In the genomic region with DNA sequence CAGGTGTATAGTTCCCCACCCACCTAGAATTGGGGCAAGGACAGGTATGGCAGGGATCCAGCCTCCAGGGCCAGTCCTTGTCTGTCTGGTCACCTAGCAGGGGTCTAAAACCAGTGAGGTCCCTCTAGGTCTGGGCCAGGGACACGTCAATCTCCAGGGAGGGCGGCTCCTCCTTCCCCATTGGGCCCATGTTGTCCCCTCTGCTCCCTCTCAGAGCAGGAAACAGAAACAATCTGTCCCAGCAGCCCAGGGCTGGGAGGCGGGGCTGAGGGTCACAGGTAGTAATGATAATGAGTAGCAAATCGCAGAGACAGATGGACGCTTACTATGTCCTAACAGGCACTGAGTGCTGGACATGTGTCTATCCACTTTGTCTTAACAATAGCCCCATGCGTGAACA, we compare ENCODE assay signal across 15 cellular contexts. TPM values are rescaled to one million over a fixed set of nuclear protein-coding genes. Genes with fewer than 3 reads are reported as not detected.
DNase-seq lines count a peak whose midpoint lies in the region; ATAC-seq and TF ChIP-seq lines count a peak whose summit lies in the region.
"Had no signal": no experiment of that assay in that cellular context is flagged by ENCODE, and none has a peak within 500 bp of the region (broad histone marks: within the 10 kb centered on the region; RNA-seq: fewer than 3 reads in every experiment).

No MANE protein-coding gene starts in this region.

- no peak for ATAC-seq in SK-N-SH treated with all-trans-retinoic acid at 6 μM for 48 hours
- ATAC-seq: activated CD8-positive, alpha-beta T cell treated with anti-CD3 and anti-CD28 coated beads for 36 hours; activated naive CD8-positive, alpha-beta T cell treated with anti-CD3 and anti-CD28 coated beads, Interleukin-2, amount 50 U/mL, for 24 hours; stimulated activated memory B cell treated with anti-CD40 and anti-IgM and Interleukin-4, amounts not matched to agents 10 μg/mL and 1 μg/mL and 100 μg/mL, for 72 hours had no signal

- no peak overlapping the region for H3K9ac ChIP-seq in SK-N-SH

- no peak overlapping the region for H3K4me3 ChIP-seq in SK-N-SH (ENCODE audit: low read depth in 2 of 2, low read length in 1 of 2)

- no TSS peak for BruUV-seq in MCF 10A (replicated peaks; lab: Mats Ljungman, UMichigan)

- H3K4me1 Mint-ChIP-seq in MCF 10A (ENCODE audit: insufficient read depth, unreplicated experiment): peaks cover 44% of the 10 kb centered on the region
- H3K4me1 Mint-ChIP-seq: activated naive CD8-positive, alpha-beta T cell treated with anti-CD3 and anti-CD28 coated beads, Interleukin-2, amount 50 U/mL, for 24 hours; central memory CD8-positive, alpha-beta T cell; stimulated activated memory B cell treated with anti-CD40 and anti-IgM and Interleukin-4, amounts not matched to agents 10 μg/mL and 1 μg/mL and 100 μg/mL, for 72 hours had no signal

- H3K4me2 ChIP-seq in SK-N-SH: peak overlapping the region; percentile 21; the same call in 1 of the 2 replicates

- no peaks in the 10 kb centered on the region; the same call in 1 of the 2 replicates for H3K27me3 ChIP-seq in SK-N-SH (ENCODE audit: insufficient read depth)

- H3K36me3 ChIP-seq in SK-N-SH (replicated peaks in 1 of 2; ENCODE audit: control insufficient read depth in 1 of 2, insufficient read depth in 2 of 2, low read length in 1 of 2): no peaks in the 10 kb centered on the region

- H3K9me2 ChIP-seq in SK-N-SH: no peaks in the 10 kb centered on the region

- no peaks in the 10 kb centered on the region for H3F3A ChIP-seq in SK-N-SH (replicated peaks; ENCODE audit: insufficient read depth)

- no peak for TF ChIP-seq CTCF in SK-N-SH (IDR thresholded peaks at IDR 0.05)
- no peak for TF ChIP-seq CTCF in MCF 10A (IDR thresholded peaks at IDR 0.05; ENCODE audit: unreplicated experiment)

- no peak for TF ChIP-seq EP300 in SK-N-SH (IDR thresholded peaks at IDR 0.05; ENCODE audit: borderline replicate concordance in 1 of 2, low read depth in 1 of 2, low read length in 1 of 2)

- H3K36me3 Mint-ChIP-seq in MCF 10A (ENCODE audit: insufficient read depth, unreplicated experiment): peaks cover 10% of the 10 kb centered on the region
- H3K36me3 Mint-ChIP-seq: stimulated activated memory B cell treated with anti-CD40 and anti-IgM and Interleukin-4, amounts not matched to agents 10 μg/mL and 1 μg/mL and 100 μg/mL, for 72 hours had no signal

- H3K79me2 ChIP-seq in SK-N-SH (ENCODE audit: insufficient read depth): no peaks in the 10 kb centered on the region

- 91% methylated on average over 4 of the region's 6 CpGs for WGBS in SK-N-SH (ENCODE audit: low lambda C conversion rate)

- POLR2A ChIA-PET in SK-N-SH (lab: Yijun Ruan, JAX): interaction anchor here (1.1 to 1.2 kb wide), 2 partner anchors 15 to 174 kb away, joined by 3 read pairs; partner anchors contain the start of genes CPSF7 and SDHAF2
- POLR2A ChIA-PET in MCF 10A (lab: Yijun Ruan, JAX): interaction anchor here (0.7 to 1.9 kb wide), 6 partner anchors 10 to 158 kb away, joined by 3 to 8 read pairs (median 6); no protein-coding TSS in a partner anchor

- H4K20me1 ChIP-seq in SK-N-SH (ENCODE audit: insufficient read depth): no peaks in the 10 kb centered on the region

- peak overlapping the region in 1 of 2 experiments; percentile 76; a peak in 1 of 4 replicates for H3K27ac ChIP-seq in SK-N-SH (ENCODE audit: low read depth in 2 of 2, low read length in 1 of 2)
- H3K27ac ChIP-seq in temporal lobe (ENCODE audit: low read depth, low read length): peak overlapping the region; percentile 73

- intact Hi-C loops in MCF 10A (cut with micrococcal nuclease): loop anchor here (1.0 kb wide), 2 partner anchors 13 to 22 kb away; partner anchors contain the start of gene SYT7

- peaks cover 9 to 44% of the 10 kb centered on the region in 2 experiments; a peak in 2 of 4 replicates for H3K4me1 ChIP-seq in SK-N-SH (ENCODE audit: control insufficient read depth in 1 of 2, insufficient read depth in 2 of 2, low read depth in 1 of 2, low read length in 1 of 2)

- peak overlapping the region; percentile 88 for H3K27ac Mint-ChIP-seq in MCF 10A (ENCODE audit: low read depth, unreplicated experiment)
- H3K27ac Mint-ChIP-seq: activated CD8-positive, alpha-beta T cell treated with anti-CD3 and anti-CD28 coated beads for 36 hours; activated naive CD8-positive, alpha-beta T cell treated with anti-CD3 and anti-CD28 coated beads, Interleukin-2, amount 50 U/mL, for 24 hours; activated T-helper 1 cell treated with anti-CD3 and anti-CD28 coated beads, Interleukin-12 subunit alpha, Interleukin-12 subunit beta, Interleukin-2, Interleukin-4 antibody, amounts not matched to agents 30 ng/mL and 10 ng/mL and 1 ng/mL, durations not matched to agents 14 hours and 24 hours and 36 hours; stimulated activated memory B cell treated with anti-CD40 and anti-IgM and Interleukin-4, amounts not matched to agents 10 μg/mL and 1 μg/mL and 100 μg/mL, for 72 hours had no signal

- no peak overlapping the region for H2AFZ ChIP-seq in SK-N-SH (ENCODE audit: low read depth)

- TF ChIP-seq RAD21 in SK-N-SH (IDR thresholded peaks at IDR 0.05; ENCODE audit: low read length): no peak

- H3K4me3 Mint-ChIP-seq in MCF 10A (ENCODE audit: unreplicated experiment): peak overlapping the region; percentile 31
- H3K4me3 Mint-ChIP-seq: activated CD8-positive, alpha-beta T cell treated with anti-CD3 and anti-CD28 coated beads for 36 hours; activated naive CD8-positive, alpha-beta T cell treated with anti-CD3 and anti-CD28 coated beads, Interleukin-2, amount 50 U/mL, for 24 hours; activated T-helper 1 cell treated with anti-CD3 and anti-CD28 coated beads, Interleukin-12 subunit alpha, Interleukin-12 subunit beta, Interleukin-2, Interleukin-4 antibody, amounts not matched to agents 30 ng/mL and 10 ng/mL and 1 ng/mL, durations not matched to agents 14 hours and 24 hours and 36 hours; central memory CD8-positive, alpha-beta T cell; stimulated activated memory B cell treated with anti-CD40 and anti-IgM and Interleukin-4, amounts not matched to agents 10 μg/mL and 1 μg/mL and 100 μg/mL, for 72 hours had no signal

- no peak for DNase-seq in SK-N-SH
- DNase-seq in MCF 10A (ENCODE audit: unreplicated experiment): no peak
- peak; percentile 57 for DNase-seq in iPS-NIHi11 (ENCODE audit: low spot score)
- no peak for DNase-seq in activated CD4-positive, alpha-beta T cell treated with anti-CD3 and anti-CD28 coated beads, Interleukin-2, amount 50 U/mL, for 1 hour
- DNase-seq in inferior parietal cortex (ENCODE audit: extremely low spot score): no peak
- no peak for DNase-seq in activated CD4-positive, CD25-positive, alpha-beta regulatory T cell treated with anti-CD3 and anti-CD28 coated beads, Interleukin-2, amount 50 U/mL, for 72 hours
- DNase-seq: activated CD8-positive, alpha-beta T cell treated with anti-CD3 and anti-CD28 coated beads for 36 hours; activated naive CD8-positive, alpha-beta T cell treated with anti-CD3 and anti-CD28 coated beads, Interleukin-2, amount 50 U/mL, for 24 hours; NCI-H1436 treated with DMSO at 0.1 percent for 48 hours; NCI-H345 had no signal

- H3K9me3 Mint-ChIP-seq in MCF 10A (ENCODE audit: unreplicated experiment): no peaks in the 10 kb centered on the region
- H3K9me3 Mint-ChIP-seq: activated CD8-positive, alpha-beta T cell treated with anti-CD3 and anti-CD28 coated beads for 36 hours; activated naive CD8-positive, alpha-beta T cell treated with anti-CD3 and anti-CD28 coated beads, Interleukin-2, amount 50 U/mL, for 24 hours; activated T-helper 1 cell treated with anti-CD3 and anti-CD28 coated beads, Interleukin-12 subunit alpha, Interleukin-12 subunit beta, Interleukin-2, Interleukin-4 antibody, amounts not matched to agents 30 ng/mL and 10 ng/mL and 1 ng/mL, durations not matched to agents 14 hours and 24 hours and 36 hours; central memory CD8-positive, alpha-beta T cell; stimulated activated memory B cell treated with anti-CD40 and anti-IgM and Interleukin-4, amounts not matched to agents 10 μg/mL and 1 μg/mL and 100 μg/mL, for 72 hours had no signal

- H3K9me3 ChIP-seq in SK-N-SH: no peaks in the 10 kb centered on the region

- CTCF ChIA-PET in SK-N-SH (lab: Yijun Ruan, JAX): interaction anchor here (1.0 to 1.3 kb wide), 3 partner anchors 13 to 157 kb away, joined by 3 to 5 read pairs (median 4); no protein-coding TSS in a partner anchor
- CTCF ChIA-PET in MCF 10A (lab: Yijun Ruan, JAX): interaction anchor here (0.9 to 1.0 kb wide), 2 partner anchors 22 to 142 kb away, joined by 3 to 5 read pairs; no protein-coding TSS in a partner anchor

- H3K27me3 Mint-ChIP-seq in MCF 10A (ENCODE audit: insufficient read depth, unreplicated experiment): no peaks in the 10 kb centered on the region

TF ChIP-seq in SK-N-SH, 30 proteins besides CTCF, POLR2A, EP300 and RAD21 (continues in another document):
- no peak for TF ChIP-seq NFIC (IDR thresholded peaks at IDR 0.05; ENCODE audit: borderline replicate concordance)
- TF ChIP-seq GATA2 (CRISPR knock-in tag; IDR thresholded peaks at IDR 0.05): no peak
- TF ChIP-seq FOXJ3 (CRISPR knock-in tag; IDR thresholded peaks at IDR 0.05): no peak
- TF ChIP-seq JUND (IDR thresholded peaks at IDR 0.05): no peak
- TF ChIP-seq, protein P1, sequence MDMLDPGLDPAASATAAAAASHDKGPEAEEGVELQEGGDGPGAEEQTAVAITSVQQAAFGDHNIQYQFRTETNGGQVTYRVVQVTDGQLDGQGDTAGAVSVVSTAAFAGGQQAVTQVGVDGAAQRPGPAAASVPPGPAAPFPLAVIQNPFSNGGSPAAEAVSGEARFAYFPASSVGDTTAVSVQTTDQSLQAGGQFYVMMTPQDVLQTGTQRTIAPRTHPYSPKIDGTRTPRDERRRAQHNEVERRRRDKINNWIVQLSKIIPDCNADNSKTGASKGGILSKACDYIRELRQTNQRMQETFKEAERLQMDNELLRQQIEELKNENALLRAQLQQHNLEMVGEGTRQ (IDR thresholded peaks at IDR 0.05; ENCODE audit: borderline replicate concordance, low read depth, low read length): no peak

RNA-seq across cellular contexts. Expression of gene SYT7, which starts 22.8 kb away (rescaled TPM):
- polyA plus RNA-seq in SK-N-SH (2012; rRNA removed): 1.1 and 1.4 TPM in 2 replicates
- polyA plus RNA-seq in SK-N-SH (2012; cell fraction: cytosol; rRNA removed): 1.5 and 3.4 TPM in 2 replicates
- polyA plus RNA-seq in SK-N-SH (2012; cell fraction: nucleus; rRNA removed): 1.9 and 3.2 TPM in 2 replicates
- total RNA-seq in MCF 10A (2022): 25.2 and 57.7 TPM in 2 replicates
- 27.5 TPM for total RNA-seq in temporal lobe
- total RNA-seq: activated CD8-positive, alpha-beta T cell treated with anti-CD3 and anti-CD28 coated beads for 36 hours had no signal
